Comparison of ENCODE assay signal across 21 cellular contexts in genomic region chr5:135669416-135669815, GRCh38.
DNase-seq lines count a peak whose midpoint lies in the region; ATAC-seq and TF ChIP-seq lines count a peak whose summit lies in the region.
"Had no signal": no experiment of that assay in that cellular context is flagged by ENCODE, and none has a peak within 500 bp of the region (broad histone marks: within the 10 kb centered on the region; RNA-seq: fewer than 3 reads in every experiment).

No MANE protein-coding gene starts in this region.

- 53% methylated on average over 2 of the region's 2 CpGs for WGBS in lung, 2 donors

- CTCF ChIA-PET in OCI-LY7 (lab: Charles Lee; ENCODE audit: unreplicated experiment), result no interaction called here

- H3K27me3 ChIP-seq in lung (ENCODE audit: control insufficient read depth, insufficient read depth) (no peaks in the 10 kb centered on the region), breast epithelium (no peaks in the 10 kb centered on the region)

- H3K4me2 ChIP-seq in OCI-LY7 (ENCODE audit: low read length), result no peak overlapping the region
- H3K4me2 ChIP-seq: A549 had no signal

- DNase-seq in DMS 273 (lab: John Stamatoyannopoulos, UW; ENCODE audit: unreplicated experiment) (peak; percentile 79), NCI-H1694 (lab: John Stamatoyannopoulos, UW) (peak; percentile 54), NCI-H82 treated with DMSO at 0.1 percent for 48 hours (lab: John Stamatoyannopoulos, UW; ENCODE audit: unreplicated experiment) (peak; percentile 22), lung (ENCODE audit: low spot score) (peak; percentile 21), OCI-LY7 (ENCODE audit: low spot score) (no peak), iPS-NIHi7 (ENCODE audit: extremely low spot score) (no peak), KG1 (lab: John Stamatoyannopoulos, UW) (no peak), breast epithelium (ENCODE audit: low spot score in 2 of 2) (no peak)
- DNase-seq: CD8-positive, alpha-beta memory T cell; Karpas-422; NCI-H1105; NCI-H1436 treated with DMSO at 0.1 percent for 48 hours; NCI-H2029; NCI-H226; NCI-H510A; SHP77; T-cell had no signal

- intact Hi-C loops in OCI-LY7 (cut with micrococcal nuclease; ENCODE audit: unreplicated experiment) (no loop called here), breast epithelium (cut with DNase I; ENCODE audit: low total_unique reads) (loop anchor here (5.0 kb wide), 1 partner anchor 657 kb away; no protein-coding TSS in a partner anchor)

- no peaks in the 10 kb centered on the region for H3K4me1 ChIP-seq in lung (ENCODE audit: control insufficient read depth in 2 of 2, insufficient read depth in 2 of 2, low read length in 2 of 2)
- no peaks in the 10 kb centered on the region for H3K4me1 ChIP-seq in OCI-LY7 (ENCODE audit: insufficient read depth, low read length, poor library complexity, severe bottlenecking)
- no peaks in the 10 kb centered on the region for H3K4me1 ChIP-seq in breast epithelium
- H3K4me1 ChIP-seq: A549 had no signal

- H3K79me2 ChIP-seq in OCI-LY7 (ENCODE audit: insufficient read depth, low read depth, low read length), result no peaks in the 10 kb centered on the region

- no peaks in the 10 kb centered on the region for H3K9me2 ChIP-seq in OCI-LY7 (ENCODE audit: insufficient read depth, low read length)

- POLR2A ChIA-PET in OCI-LY7 (lab: Charles Lee), result no interaction called here

- H3K36me3 ChIP-seq in lung (ENCODE audit: control insufficient read depth in 2 of 2, insufficient read depth in 2 of 2, low read length in 2 of 2), result no peaks in the 10 kb centered on the region
- no peaks in the 10 kb centered on the region for H3K36me3 ChIP-seq in OCI-LY7 (ENCODE audit: insufficient read depth, low read length)
- H3K36me3 ChIP-seq in breast epithelium, result no peaks in the 10 kb centered on the region

- ATAC-seq in lung (ENCODE audit: insufficient read depth, low FRiP score), result no peak
- ATAC-seq: Panc1, T-cell had no signal

- H3K27ac ChIP-seq in lung (ENCODE audit: low read depth in 1 of 2, low read length in 1 of 2), result no peak overlapping the region
- H3K27ac ChIP-seq in OCI-LY7 (ENCODE audit: low read depth, low read length, poor library complexity, severe bottlenecking), result no peak overlapping the region
- no peak overlapping the region for H3K27ac ChIP-seq in breast epithelium
- H3K27ac ChIP-seq: A549, C4-2B, RWPE1 had no signal

- H2AFZ ChIP-seq in OCI-LY7 (ENCODE audit: low read length), result no peak overlapping the region

- no peaks in the 10 kb centered on the region for H3K9me3 ChIP-seq in lung (ENCODE audit: control insufficient read depth in 2 of 2, insufficient read depth in 1 of 2, low read length in 1 of 2)
- no peaks in the 10 kb centered on the region for H3K9me3 ChIP-seq in OCI-LY7 (ENCODE audit: low read length)
- H3K9me3 ChIP-seq in breast epithelium, result peaks cover 0 to under 1% of the 10 kb centered on the region in 2 donors
- H3K9me3 ChIP-seq: A549 had no signal

- TF ChIP-seq CTCF in lung (IDR thresholded peaks at IDR 0.05; ENCODE audit: control extremely low read depth, extremely low read depth) (no peak), OCI-LY7 (conservative IDR thresholded peaks at IDR 0.05; ENCODE audit: low read length) (no peak), breast epithelium (IDR thresholded peaks at IDR 0.05) (no peak)

- no TSS peak for BruUV-seq in OCI-LY7 (replicated peaks; lab: Mats Ljungman, UMichigan)

- H4K20me1 ChIP-seq in OCI-LY7 (ENCODE audit: insufficient read depth, low read length), result no peaks in the 10 kb centered on the region

- H3K4me3 ChIP-seq in lung, result no peak overlapping the region
- no peak overlapping the region for H3K4me3 ChIP-seq in OCI-LY7 (ENCODE audit: low read depth, low read length, poor library complexity, severe bottlenecking)
- no peak overlapping the region for H3K4me3 ChIP-seq in breast epithelium
- H3K4me3 ChIP-seq: A549 had no signal

- no peak for TF ChIP-seq POLR2A in breast epithelium (IDR thresholded peaks at IDR 0.05)

Comparison
In these comparisons a context has a peak if more than half of its experiments do, and no peak if none do; other contexts are left out.
1. DNase-seq: peak in DMS 273 (single experiment), NCI-H1694 (single experiment), NCI-H82 treated with DMSO at 0.1 percent for 48 hours (single experiment) and lung (single experiment); none in OCI-LY7 (single experiment), iPS-NIHi7 (single experiment), KG1 (single experiment) and breast epithelium (0 of 2).